ENCODE assay signal across 33 cellular contexts in the genomic region with DNA sequence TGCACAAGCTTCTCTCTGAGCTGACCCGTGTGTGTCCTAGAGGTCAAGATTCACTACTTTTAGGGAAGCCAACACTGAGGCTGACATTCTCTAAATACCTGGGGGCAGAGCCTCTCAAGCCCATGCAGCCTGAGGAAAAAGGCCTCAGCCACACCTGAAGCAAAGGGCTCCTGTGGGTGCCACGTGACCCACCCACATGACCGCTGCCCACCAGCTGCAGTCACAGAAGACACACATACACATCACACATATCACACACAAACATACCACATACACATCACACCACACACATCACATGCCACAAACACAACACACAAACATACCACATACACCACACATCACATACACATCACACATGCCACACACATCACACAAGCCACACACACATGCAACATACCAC.
"Had no signal": no experiment of that assay in that cellular context is flagged by ENCODE, and none has a peak within 500 bp of the region (broad histone marks: within the 10 kb centered on the region; RNA-seq: fewer than 3 reads in every experiment).

No MANE protein-coding gene starts in this region.

- H3K27me3 Mint-ChIP-seq: activated CD4-positive, alpha-beta memory T cell treated with anti-CD3 and anti-CD28 coated beads for 36 hours; activated naive CD4-positive, alpha-beta T cell treated with anti-CD3 and anti-CD28 coated beads, Interleukin-2, amount 10 ng/mL, durations not matched to agents 7 days and 5 days; activated naive CD8-positive, alpha-beta T cell treated with anti-CD3 and anti-CD28 coated beads, Interleukin-2, amount 10 ng/mL, durations not matched to agents 7 days and 5 days; stimulated activated naive CD8-positive, alpha-beta T cell treated with anti-CD3 and anti-CD28 coated beads, Interleukin-15, amount 100 ng/mL, for 72 hours had no signal

- H3K9me3 ChIP-seq: gastroesophageal sphincter, ovary, sigmoid colon, thyroid gland had no signal

- DNase-seq: activated CD4-positive, alpha-beta memory T cell treated with anti-CD3 and anti-CD28 coated beads for 36 hours; activated CD4-positive, alpha-beta T cell treated with anti-CD3 and anti-CD28 coated beads for 4 hours; activated CD4-positive, CD25-positive, alpha-beta regulatory T cell; activated CD8-positive, alpha-beta memory T cell treated with anti-CD3 and anti-CD28 coated beads, Interleukin-2, amount 50 U/mL, for 4 hours; activated gamma-delta T cell; activated naive CD4-positive, alpha-beta T cell treated with anti-CD3 and anti-CD28 coated beads, Interleukin-2, amount 10 ng/mL, durations not matched to agents 7 days and 5 days; activated naive CD8-positive, alpha-beta T cell treated with anti-CD3 and anti-CD28 coated beads, Interleukin-2, amount 10 ng/mL, durations not matched to agents 7 days and 5 days; activated T-cell treated with anti-CD3 and anti-CD28 coated beads, Interleukin-2, amount 50 U/mL, for 1 hour; amniotic stem cell; caudate nucleus; cortex of kidney; effector memory CD8-positive, alpha-beta T cell; head of caudate nucleus; hippocampal formation; kidney; left colon; mammary epithelial cell; natural killer cell; ovary; small intestine; stimulated activated CD4-positive, alpha-beta T cell treated with anti-CD3 and anti-CD28 coated beads, Interleukin-1b, Interleukin-23, amount 100 ng/mL, for 48 hours; stimulated activated CD4-positive, alpha-beta T cell treated with anti-CD3 and anti-CD28 coated beads, Interleukin-4, amount 100 ng/mL, for 4 hours; stimulated activated CD8-positive, alpha-beta memory T cell treated with anti-CD3 and anti-CD28 coated beads, Interleukin-4, amount 100 ng/mL, for 48 hours; stimulated activated naive CD8-positive, alpha-beta T cell treated with anti-CD3 and anti-CD28 coated beads, Interleukin-15, amount 100 ng/mL, for 72 hours; substantia nigra; T-cell; thyroid gland had no signal

- H3K27ac Mint-ChIP-seq: activated CD4-positive, alpha-beta memory T cell treated with anti-CD3 and anti-CD28 coated beads for 36 hours; activated naive CD4-positive, alpha-beta T cell treated with anti-CD3 and anti-CD28 coated beads, Interleukin-2, amount 10 ng/mL, durations not matched to agents 7 days and 5 days; activated naive CD8-positive, alpha-beta T cell treated with anti-CD3 and anti-CD28 coated beads, Interleukin-2, amount 10 ng/mL, durations not matched to agents 7 days and 5 days; effector memory CD8-positive, alpha-beta T cell; natural killer cell; progenitor cell of endocrine pancreas; stimulated activated memory B cell treated with anti-CD40 and anti-IgM and Interleukin-4, amounts not matched to agents 10 μg/mL and 1 μg/mL and 100 μg/mL, for 72 hours; stimulated activated naive CD8-positive, alpha-beta T cell treated with anti-CD3 and anti-CD28 coated beads, Interleukin-15, amount 100 ng/mL, for 72 hours; T-cell; T-helper 2 cell treated with Interferon-gamma antibody and Interleukin-4, amounts not matched to agents 5 μg/mL and 100 μg/mL, for 36 hours had no signal

- H3K36me3 Mint-ChIP-seq: activated CD4-positive, alpha-beta memory T cell treated with anti-CD3 and anti-CD28 coated beads for 36 hours; natural killer cell had no signal

- H3K4me3 Mint-ChIP-seq: activated CD4-positive, alpha-beta memory T cell treated with anti-CD3 and anti-CD28 coated beads for 36 hours; activated naive CD4-positive, alpha-beta T cell treated with anti-CD3 and anti-CD28 coated beads, Interleukin-2, amount 10 ng/mL, durations not matched to agents 7 days and 5 days; activated naive CD8-positive, alpha-beta T cell treated with anti-CD3 and anti-CD28 coated beads, Interleukin-2, amount 10 ng/mL, durations not matched to agents 7 days and 5 days; effector memory CD8-positive, alpha-beta T cell; mesothelial cell of epicardium; natural killer cell; stimulated activated memory B cell treated with anti-CD40 and anti-IgM and Interleukin-4, amounts not matched to agents 10 μg/mL and 1 μg/mL and 100 μg/mL, for 72 hours; stimulated activated naive CD8-positive, alpha-beta T cell treated with anti-CD3 and anti-CD28 coated beads, Interleukin-15, amount 100 ng/mL, for 72 hours; T-cell; T-helper 2 cell treated with Interferon-gamma antibody and Interleukin-4, amounts not matched to agents 5 μg/mL and 100 μg/mL, for 36 hours had no signal

- H3K27me3 ChIP-seq: gastroesophageal sphincter, ovary, sigmoid colon, thyroid gland had no signal

- ATAC-seq: effector memory CD8-positive, alpha-beta T cell; gastroesophageal sphincter; left colon; stimulated activated memory B cell treated with anti-CD40 and anti-IgM and Interleukin-4, amounts not matched to agents 10 μg/mL and 1 μg/mL and 100 μg/mL, for 72 hours; stimulated activated naive CD8-positive, alpha-beta T cell treated with anti-CD3 and anti-CD28 coated beads, Interleukin-15, amount 100 ng/mL, for 72 hours; T-cell had no signal

- H3K9me3 Mint-ChIP-seq: activated CD4-positive, alpha-beta memory T cell treated with anti-CD3 and anti-CD28 coated beads for 36 hours; activated naive CD4-positive, alpha-beta T cell treated with anti-CD3 and anti-CD28 coated beads, Interleukin-2, amount 10 ng/mL, durations not matched to agents 7 days and 5 days; activated naive CD8-positive, alpha-beta T cell treated with anti-CD3 and anti-CD28 coated beads, Interleukin-2, amount 10 ng/mL, durations not matched to agents 7 days and 5 days; effector memory CD8-positive, alpha-beta T cell; mesothelial cell of epicardium; natural killer cell; stimulated activated memory B cell treated with anti-CD40 and anti-IgM and Interleukin-4, amounts not matched to agents 10 μg/mL and 1 μg/mL and 100 μg/mL, for 72 hours; stimulated activated naive CD8-positive, alpha-beta T cell treated with anti-CD3 and anti-CD28 coated beads, Interleukin-15, amount 100 ng/mL, for 72 hours; T-cell; T-helper 2 cell treated with Interferon-gamma antibody and Interleukin-4, amounts not matched to agents 5 μg/mL and 100 μg/mL, for 36 hours had no signal

- H3K27ac ChIP-seq: gastroesophageal sphincter, ovary, sigmoid colon, thyroid gland had no signal

- H3K4me1 Mint-ChIP-seq: natural killer cell; stimulated activated memory B cell treated with anti-CD40 and anti-IgM and Interleukin-4, amounts not matched to agents 10 μg/mL and 1 μg/mL and 100 μg/mL, for 72 hours had no signal
